Comparison of ENCODE assay signal across 8 cellular contexts in the genomic region with DNA sequence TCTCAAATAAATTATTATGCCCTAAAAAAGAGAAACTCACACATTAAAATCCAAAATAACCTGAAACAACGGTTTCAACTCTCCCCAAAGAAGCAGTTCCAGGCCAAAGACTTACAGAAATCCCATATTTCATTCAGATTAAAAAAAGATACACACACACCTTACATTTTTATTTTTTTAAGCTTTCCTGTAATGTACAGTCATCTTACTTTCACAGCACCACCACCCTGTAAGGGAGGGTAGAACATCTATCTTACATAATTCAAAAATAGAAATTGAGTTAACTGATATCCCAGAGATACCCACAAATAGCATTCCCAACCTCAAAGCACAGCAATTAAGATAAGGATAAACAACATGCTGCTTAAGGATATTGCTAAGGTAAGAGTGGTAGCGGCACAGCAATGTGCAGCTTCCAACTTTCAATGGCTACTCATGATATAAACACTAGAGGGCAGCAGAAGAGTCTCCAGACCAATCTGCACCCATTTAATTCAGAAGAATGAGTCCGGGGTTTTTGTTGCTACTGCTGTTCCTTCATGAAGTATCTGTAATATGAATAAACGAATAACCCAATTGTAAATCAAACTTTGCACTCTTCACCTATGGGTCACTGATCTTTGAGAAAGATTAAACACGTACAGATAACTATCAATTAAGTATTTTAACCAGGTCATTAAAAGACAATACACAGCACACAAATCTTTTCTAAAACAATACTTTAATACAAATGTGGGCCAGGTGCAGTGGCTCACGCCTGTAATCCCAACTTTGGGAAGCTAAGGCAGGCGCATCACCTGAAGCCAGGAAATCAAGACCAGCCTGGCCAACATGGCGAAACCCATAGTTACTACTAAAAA. TPM values are rescaled to one million over a fixed set of nuclear protein-coding genes. Genes with fewer than 3 reads are reported as not detected.
DNase-seq lines count a peak whose midpoint lies in the region; ATAC-seq and TF ChIP-seq lines count a peak whose summit lies in the region.

No MANE protein-coding gene starts in this region.

- TF ChIP-seq EP300 in esophagus muscularis mucosa (IDR thresholded peaks at IDR 0.05) = no peak

- H3F3A ChIP-seq in PC-9 (ENCODE audit: insufficient read depth, low read depth) = peaks cover 8% of the 10 kb centered on the region

- peak overlapping the region; percentile 53 for H3K27ac Mint-ChIP-seq in Calu3 (ENCODE audit: unreplicated experiment)
- H3K27ac Mint-ChIP-seq in nephron progenitor cell = no peak overlapping the region

- no TSS peak for BruUV-seq in Calu3 (replicated peaks; lab: Mats Ljungman, UMichigan)
- no TSS peak for BruUV-seq in PC-9 (replicated peaks; lab: Mats Ljungman, UMichigan)

- H3K9me3 ChIP-seq in PC-9 (ENCODE audit: insufficient read depth, low read depth) = no peaks in the 10 kb centered on the region
- H3K9me3 ChIP-seq in esophagus muscularis mucosa = no peaks in the 10 kb centered on the region

- H3K4me1 ChIP-seq in PC-9 (replicated peaks; ENCODE audit: insufficient read depth) = peaks cover 2% of the 10 kb centered on the region; the same call in 1 of the 2 replicates
- H3K4me1 ChIP-seq in esophagus muscularis mucosa = peaks cover 5 to 13% (median 11%) of the 10 kb centered on the region in 4 donors

- no peaks in the 10 kb centered on the region for H3K9me2 ChIP-seq in PC-9 (ENCODE audit: insufficient read depth)

- peaks cover 65% of the 10 kb centered on the region for H4K20me1 ChIP-seq in PC-9 (ENCODE audit: insufficient read depth)

- 79% methylated on average over 8 of the region's 8 CpGs for WGBS in esophagus muscularis mucosa

- no peak overlapping the region for H3K4me2 ChIP-seq in PC-9

- POLR2A ChIA-PET in PC-9 (lab: Charles Lee; ENCODE audit: unreplicated experiment) = no interaction called here

- peaks cover 65% of the 10 kb centered on the region for H3K79me2 ChIP-seq in PC-9 (ENCODE audit: low read depth)

- H3K27ac ChIP-seq in PC-9 = no peak overlapping the region
- H3K27ac ChIP-seq in esophagus muscularis mucosa (replicated peaks in 1 of 4) = no peak overlapping the region

- H3K36me3 ChIP-seq in PC-9 (ENCODE audit: low read depth) (peaks cover 28% of the 10 kb centered on the region), esophagus muscularis mucosa (peaks cover 7 to 28% (median 24%) of the 10 kb centered on the region in 4 donors)

- no peak overlapping the region for H2AFZ ChIP-seq in PC-9

- intact Hi-C loops in Calu3 (cut with micrococcal nuclease; ENCODE audit: unreplicated experiment) = no loop called here
- intact Hi-C loops in PC-9 (cut with micrococcal nuclease; ENCODE audit: unreplicated experiment) = no loop called here
- intact Hi-C loops in esophagus muscularis mucosa (cut with DNase I) = no loop called here

- H3K27me3 Mint-ChIP-seq in Calu3 (ENCODE audit: unreplicated experiment) (no peaks in the 10 kb centered on the region), nephron progenitor cell (ENCODE audit: low read depth, poor library complexity) (peaks cover 3% of the 10 kb centered on the region)

- H3K36me3 Mint-ChIP-seq in Calu3 (ENCODE audit: insufficient read depth, unreplicated experiment) (peaks cover 54% of the 10 kb centered on the region), nephron progenitor cell (ENCODE audit: low read depth) (peaks cover 63% of the 10 kb centered on the region)

- CTCF ChIA-PET in Calu3 (lab: Charles Lee) = interaction anchor here (1.0 to 1.3 kb wide), 2 partner anchors 10 to 62 kb away, joined by 3 to 4 read pairs; partner anchors contain the start of gene NFU1
- CTCF ChIA-PET in PC-9 (lab: Charles Lee) = no interaction called here

- no peak overlapping the region for H3K4me3 ChIP-seq in HFF-Myc (replicated peaks; ENCODE audit: low read depth, low read length)
- H3K4me3 ChIP-seq in PC-9 = no peak overlapping the region
- H3K4me3 ChIP-seq in esophagus muscularis mucosa = no peak overlapping the region

- TF ChIP-seq POLR2A in esophagus muscularis mucosa (IDR thresholded peaks at IDR 0.05; ENCODE audit: low read depth) = no peak

- TF ChIP-seq CTCF in Calu3 (IDR thresholded peaks at IDR 0.05; ENCODE audit: unreplicated experiment) (peak; percentile 45), HFF-Myc (IDR thresholded peaks at IDR 0.05; ENCODE audit: low read depth, low read length, missing control alignments) (peak; percentile 58), PC-9 (conservative IDR thresholded peaks at IDR 0.05) (peak; percentile 65), esophagus muscularis mucosa (IDR thresholded peaks at IDR 0.05) (peak; percentile 44 to 57 (median 49)), nephron progenitor cell (IDR thresholded peaks at IDR 0.05) (peak; percentile 46)

- H3K9me3 Mint-ChIP-seq in Calu3 (ENCODE audit: low read depth, unreplicated experiment) (no peaks in the 10 kb centered on the region), nephron progenitor cell (no peaks in the 10 kb centered on the region)

- DNase-seq in Calu3 (no peak), HFF-Myc (ENCODE audit: extremely low read depth, low read depth) (peak; percentile 16), PC-9 (no peak), esophagus muscularis mucosa (ENCODE audit: extremely low spot score) (no peak), nephron progenitor cell (no peak), HK-2 (ENCODE audit: unreplicated experiment) (no peak)

- H3K4me1 Mint-ChIP-seq in Calu3 (ENCODE audit: low read depth, unreplicated experiment) (peaks cover 21% of the 10 kb centered on the region), nephron progenitor cell (no peaks in the 10 kb centered on the region)

- H3K4me3 Mint-ChIP-seq in Calu3 (ENCODE audit: low read depth, unreplicated experiment) (peak overlapping the region; percentile 43), nephron progenitor cell (no peak overlapping the region)

- ATAC-seq in GM19463 (IDR thresholded peaks at IDR 0.05; ENCODE audit: unreplicated experiment) (no peak), GM19351 (IDR thresholded peaks at IDR 0.05; ENCODE audit: unreplicated experiment) (no peak)

- H3K27me3 ChIP-seq in PC-9 (ENCODE audit: insufficient read depth, low read depth) (no peaks in the 10 kb centered on the region), esophagus muscularis mucosa (no peaks in the 10 kb centered on the region)

RNA-seq across cellular contexts. Expression of gene GFPT1, which starts 11.3 kb away (rescaled TPM):
- total RNA-seq in Calu3 (2022) (98.0 and 110 TPM in 2 replicates), PC-9 (2021) (58.3 and 60.2 TPM in 2 replicates), esophagus muscularis mucosa (10 to 100 TPM; 17.4 to 25.3 (median 23.2) TPM)
